ENCODE assay signal across 26 cellular contexts in genomic region chr1:212465311-212465710, GRCh38.
"Had no signal": no experiment of that assay in that cellular context is flagged by ENCODE, and none has a peak within 500 bp of the region (broad histone marks: within the 10 kb centered on the region; RNA-seq: fewer than 3 reads in every experiment).

No MANE protein-coding gene starts in this region.

- H3K36me3 Mint-ChIP-seq: activated CD8-positive, alpha-beta memory T cell treated with anti-CD3 and anti-CD28 coated beads, Interleukin-2, amount 10 ng/mL, durations not matched to agents 7 days and 5 days; activated naive CD4-positive, alpha-beta T cell treated with anti-CD3 and anti-CD28 coated beads, Interleukin-2, amount 50 U/mL, for 24 hours; naive thymus-derived CD8-positive, alpha-beta T cell; T-cell had no signal

- H3K27ac Mint-ChIP-seq: activated CD4-positive, alpha-beta T cell treated with anti-CD3 and anti-CD28 coated beads, Interleukin-2, amount 10 ng/mL, durations not matched to agents 7 days and 5 days; activated CD8-positive, alpha-beta memory T cell treated with anti-CD3 and anti-CD28 coated beads, Interleukin-2, amount 10 ng/mL, durations not matched to agents 7 days and 5 days; activated CD8-positive, alpha-beta T cell treated with anti-CD3 and anti-CD28 coated beads for 36 hours; activated naive CD4-positive, alpha-beta T cell treated with anti-CD3 and anti-CD28 coated beads, Interleukin-2, amount 50 U/mL, for 24 hours; naive thymus-derived CD8-positive, alpha-beta T cell; stimulated activated effector memory CD8-positive, alpha-beta T cell treated with anti-CD3 and anti-CD28 coated beads, Interleukin-12 subunit alpha, Interleukin-12 subunit beta, amount 100 ng/mL, for 72 hours; stimulated activated naive CD8-positive, alpha-beta T cell treated with anti-CD3 and anti-CD28 coated beads, Interleukin-15, amount 100 ng/mL, for 72 hours; T-cell; T-helper 2 cell treated with Interferon-gamma antibody and Interleukin-4, amounts not matched to agents 5 μg/mL and 100 μg/mL, for 36 hours had no signal

- H3K36me3 ChIP-seq: ascending aorta, brain microvascular endothelial cell, colonic mucosa, heart right ventricle, neutrophil, pancreas, right atrium auricular region, tibial nerve, WERI-Rb-1 had no signal

- H3K27me3 Mint-ChIP-seq: activated CD4-positive, alpha-beta T cell treated with anti-CD3 and anti-CD28 coated beads, Interleukin-2, amount 10 ng/mL, durations not matched to agents 7 days and 5 days; activated CD8-positive, alpha-beta memory T cell treated with anti-CD3 and anti-CD28 coated beads, Interleukin-2, amount 10 ng/mL, durations not matched to agents 7 days and 5 days; activated naive CD4-positive, alpha-beta T cell treated with anti-CD3 and anti-CD28 coated beads, Interleukin-2, amount 50 U/mL, for 24 hours; central memory CD8-positive, alpha-beta T cell; T-cell had no signal

- H3K4me1 Mint-ChIP-seq: activated CD4-positive, alpha-beta T cell treated with anti-CD3 and anti-CD28 coated beads, Interleukin-2, amount 10 ng/mL, durations not matched to agents 7 days and 5 days; activated CD8-positive, alpha-beta memory T cell treated with anti-CD3 and anti-CD28 coated beads, Interleukin-2, amount 10 ng/mL, durations not matched to agents 7 days and 5 days; activated naive CD4-positive, alpha-beta T cell treated with anti-CD3 and anti-CD28 coated beads, Interleukin-2, amount 50 U/mL, for 24 hours; central memory CD8-positive, alpha-beta T cell; stimulated activated effector memory CD8-positive, alpha-beta T cell treated with anti-CD3 and anti-CD28 coated beads, Interleukin-12 subunit alpha, Interleukin-12 subunit beta, amount 100 ng/mL, for 72 hours; T-cell had no signal

- H3K4me1 ChIP-seq: colonic mucosa, pancreas, right atrium auricular region had no signal

- H3K9me3 ChIP-seq: ascending aorta, colonic mucosa, heart right ventricle, neutrophil, pancreas, psoas muscle, right atrium auricular region, tibial nerve had no signal

- H3K4me3 Mint-ChIP-seq: activated CD4-positive, alpha-beta T cell treated with anti-CD3 and anti-CD28 coated beads, Interleukin-2, amount 10 ng/mL, durations not matched to agents 7 days and 5 days; activated CD8-positive, alpha-beta memory T cell treated with anti-CD3 and anti-CD28 coated beads, Interleukin-2, amount 10 ng/mL, durations not matched to agents 7 days and 5 days; activated CD8-positive, alpha-beta T cell treated with anti-CD3 and anti-CD28 coated beads for 36 hours; activated naive CD4-positive, alpha-beta T cell treated with anti-CD3 and anti-CD28 coated beads, Interleukin-2, amount 50 U/mL, for 24 hours; central memory CD8-positive, alpha-beta T cell; naive thymus-derived CD8-positive, alpha-beta T cell; stimulated activated effector memory CD8-positive, alpha-beta T cell treated with anti-CD3 and anti-CD28 coated beads, Interleukin-12 subunit alpha, Interleukin-12 subunit beta, amount 100 ng/mL, for 72 hours; stimulated activated naive CD8-positive, alpha-beta T cell treated with anti-CD3 and anti-CD28 coated beads, Interleukin-15, amount 100 ng/mL, for 72 hours; T-cell; T-helper 2 cell treated with Interferon-gamma antibody and Interleukin-4, amounts not matched to agents 5 μg/mL and 100 μg/mL, for 36 hours had no signal

- H3K4me3 ChIP-seq: ascending aorta, colonic mucosa, heart right ventricle, lung, pancreas, psoas muscle, right atrium auricular region, tibial nerve had no signal

- H3K27me3 ChIP-seq: ascending aorta, brain microvascular endothelial cell, colonic mucosa, heart right ventricle, neutrophil, pancreas, right atrium auricular region, tibial nerve had no signal

- ATAC-seq: activated CD8-positive, alpha-beta memory T cell treated with anti-CD3 and anti-CD28 coated beads, Interleukin-2, amount 10 ng/mL, durations not matched to agents 7 days and 5 days; activated CD8-positive, alpha-beta T cell treated with anti-CD3 and anti-CD28 coated beads for 36 hours; heart right ventricle; naive thymus-derived CD8-positive, alpha-beta T cell; pancreas; psoas muscle; stimulated activated effector memory CD8-positive, alpha-beta T cell treated with anti-CD3 and anti-CD28 coated beads, Interleukin-12 subunit alpha, Interleukin-12 subunit beta, amount 100 ng/mL, for 72 hours; stimulated activated naive CD8-positive, alpha-beta T cell treated with anti-CD3 and anti-CD28 coated beads, Interleukin-15, amount 100 ng/mL, for 72 hours; T-cell had no signal

- H3K9me3 Mint-ChIP-seq: activated CD4-positive, alpha-beta T cell treated with anti-CD3 and anti-CD28 coated beads, Interleukin-2, amount 10 ng/mL, durations not matched to agents 7 days and 5 days; activated CD8-positive, alpha-beta T cell treated with anti-CD3 and anti-CD28 coated beads for 36 hours; activated naive CD4-positive, alpha-beta T cell treated with anti-CD3 and anti-CD28 coated beads, Interleukin-2, amount 50 U/mL, for 24 hours; central memory CD8-positive, alpha-beta T cell; naive thymus-derived CD8-positive, alpha-beta T cell; stimulated activated effector memory CD8-positive, alpha-beta T cell treated with anti-CD3 and anti-CD28 coated beads, Interleukin-12 subunit alpha, Interleukin-12 subunit beta, amount 100 ng/mL, for 72 hours; stimulated activated naive CD8-positive, alpha-beta T cell treated with anti-CD3 and anti-CD28 coated beads, Interleukin-15, amount 100 ng/mL, for 72 hours; T-cell; T-helper 2 cell treated with Interferon-gamma antibody and Interleukin-4, amounts not matched to agents 5 μg/mL and 100 μg/mL, for 36 hours had no signal

- H3K27ac ChIP-seq: ascending aorta, brain microvascular endothelial cell, colonic mucosa, heart right ventricle, neutrophil, pancreas, psoas muscle, right atrium auricular region, tibial nerve, WERI-Rb-1 had no signal

- DNase-seq: activated CD4-positive, alpha-beta T cell treated with anti-CD3 and anti-CD28 coated beads, Interleukin-2, amount 10 ng/mL, durations not matched to agents 7 days and 5 days; activated CD4-positive, CD25-positive, alpha-beta regulatory T cell treated with anti-CD3 and anti-CD28 coated beads, Interleukin-2, amount 50 U/mL, for 72 hours; activated CD8-positive, alpha-beta memory T cell treated with anti-CD3 and anti-CD28 coated beads, Interleukin-2, amount 10 ng/mL, durations not matched to agents 7 days and 5 days; activated CD8-positive, alpha-beta T cell treated with anti-CD3 and anti-CD28 coated beads for 36 hours; activated effector memory CD4-positive, alpha-beta T cell treated with anti-CD3 and anti-CD28 coated beads, Interleukin-2, amount 50 U/mL, for 16 hours; activated T-cell treated with anti-CD3 and anti-CD28 coated beads for 4 hours; brain microvascular endothelial cell; colonic mucosa; heart right ventricle; islet precursor cell; pancreas; psoas muscle; stimulated activated CD4-positive, alpha-beta T cell treated with anti-CD3 and anti-CD28 coated beads, Interleukin-2, amount 100 ng/mL, for 24 hours; stimulated activated naive CD8-positive, alpha-beta T cell treated with anti-CD3 and anti-CD28 coated beads, Interleukin-15, amount 100 ng/mL, for 72 hours; T-cell; WERI-Rb-1 had no signal
